Comparison of ENCODE assay signal across 1 cellular context in the genomic region with DNA sequence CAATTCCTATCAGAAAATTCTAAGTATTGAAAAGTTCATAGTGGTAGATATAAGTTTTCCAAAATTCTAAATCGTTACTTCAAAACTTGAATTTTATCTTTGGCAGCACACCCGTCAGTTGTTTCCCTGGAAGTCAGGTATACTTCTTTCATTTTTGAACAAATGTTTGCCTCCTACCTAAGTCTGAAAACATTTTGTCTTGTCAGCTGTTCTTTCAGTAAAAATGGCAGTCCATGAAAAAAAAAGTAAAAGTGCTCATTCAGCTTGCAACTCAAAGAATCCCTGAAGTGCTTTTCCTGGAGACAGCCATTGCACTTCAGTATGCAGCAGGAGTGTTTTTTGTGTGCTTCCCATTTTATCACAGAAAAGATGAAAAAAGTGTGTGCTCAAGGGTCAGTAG.
TF ChIP-seq lines count a peak whose summit lies in the region.

No MANE protein-coding gene starts in this region.

TF ChIP-seq in K562, 482 proteins besides CTCF, POLR2A, EP300 and RAD21 (continued from another document):
- TF ChIP-seq, protein P1, sequence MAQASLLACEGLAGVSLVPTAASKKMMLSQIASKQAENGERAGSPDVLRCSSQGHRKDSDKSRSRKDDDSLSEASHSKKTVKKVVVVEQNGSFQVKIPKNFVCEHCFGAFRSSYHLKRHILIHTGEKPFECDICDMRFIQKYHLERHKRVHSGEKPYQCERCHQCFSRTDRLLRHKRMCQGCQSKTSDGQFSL (CRISPR knock-in tag; IDR thresholded peaks at IDR 0.05), result no peak
- TF ChIP-seq, protein P1 (tag; IDR thresholded peaks at IDR 0.05), result no peak
- TF ChIP-seq ASH1L (IDR thresholded peaks at IDR 0.05; ENCODE audit: borderline replicate concordance, low read depth, partially characterized antibody) (no peak), CREB1 (IDR thresholded peaks at IDR 0.05) (no peak), CREB1 (CRISPR knock-in tag; IDR thresholded peaks at IDR 0.05) (no peak), JUN (IDR thresholded peaks at IDR 0.05; ENCODE audit: borderline replicate concordance, low read depth, low read length) (no peak), JUN (CRISPR knock-in tag; IDR thresholded peaks at IDR 0.05; ENCODE audit: borderline replicate concordance) (no peak), SIRT6 (IDR thresholded peaks at IDR 0.05; ENCODE audit: low read depth, low read length) (no peak), ZC3H11A (IDR thresholded peaks at IDR 0.05; ENCODE audit: low read depth, low read length) (no peak), ZFP91 (CRISPR knock-in tag; IDR thresholded peaks at IDR 0.05) (no peak), HDAC1 (IDR thresholded peaks at IDR 0.05) (no peak), MAFK (IDR thresholded peaks at IDR 0.05; ENCODE audit: low read length) (peak; percentile 24; the same call in 1 of the 2 replicates), C11orf30 (IDR thresholded peaks at IDR 0.05; ENCODE audit: low read depth) (peak; percentile 26; the same call in 1 of the 2 replicates), SNRNP70 (optimal IDR thresholded peaks at IDR 0.05; ENCODE audit: low read depth, low read length) (no peak), POLR2G (IDR thresholded peaks at IDR 0.05; ENCODE audit: low read depth, low read length) (no peak), TBL1XR1 (IDR thresholded peaks at IDR 0.05; ENCODE audit: low read length in 2 of 2) (no peak), SPI1 (IDR thresholded peaks at IDR 0.05; ENCODE audit: borderline replicate concordance, low read depth, low read length) (no peak), ZEB2 (IDR thresholded peaks at IDR 0.05) (no peak), ZNF316 (IDR thresholded peaks at IDR 0.05) (peak; percentile 52; the same call in 1 of the 2 replicates), AFF1 (IDR thresholded peaks at IDR 0.05; ENCODE audit: low read depth in 1 of 2, partially characterized antibody in 2 of 2) (no peak)
- TF ChIP-seq, protein P2, sequence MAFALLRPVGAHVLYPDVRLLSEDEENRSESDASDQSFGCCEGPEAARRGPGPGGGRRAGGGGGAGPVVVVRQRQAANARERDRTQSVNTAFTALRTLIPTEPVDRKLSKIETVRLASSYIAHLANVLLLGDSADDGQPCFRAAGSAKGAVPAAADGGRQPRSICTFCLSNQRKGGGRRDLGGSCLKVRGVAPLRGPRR (CRISPR knock-in tag; IDR thresholded peaks at IDR 0.05), result no peak
- TF ChIP-seq, protein P3, sequence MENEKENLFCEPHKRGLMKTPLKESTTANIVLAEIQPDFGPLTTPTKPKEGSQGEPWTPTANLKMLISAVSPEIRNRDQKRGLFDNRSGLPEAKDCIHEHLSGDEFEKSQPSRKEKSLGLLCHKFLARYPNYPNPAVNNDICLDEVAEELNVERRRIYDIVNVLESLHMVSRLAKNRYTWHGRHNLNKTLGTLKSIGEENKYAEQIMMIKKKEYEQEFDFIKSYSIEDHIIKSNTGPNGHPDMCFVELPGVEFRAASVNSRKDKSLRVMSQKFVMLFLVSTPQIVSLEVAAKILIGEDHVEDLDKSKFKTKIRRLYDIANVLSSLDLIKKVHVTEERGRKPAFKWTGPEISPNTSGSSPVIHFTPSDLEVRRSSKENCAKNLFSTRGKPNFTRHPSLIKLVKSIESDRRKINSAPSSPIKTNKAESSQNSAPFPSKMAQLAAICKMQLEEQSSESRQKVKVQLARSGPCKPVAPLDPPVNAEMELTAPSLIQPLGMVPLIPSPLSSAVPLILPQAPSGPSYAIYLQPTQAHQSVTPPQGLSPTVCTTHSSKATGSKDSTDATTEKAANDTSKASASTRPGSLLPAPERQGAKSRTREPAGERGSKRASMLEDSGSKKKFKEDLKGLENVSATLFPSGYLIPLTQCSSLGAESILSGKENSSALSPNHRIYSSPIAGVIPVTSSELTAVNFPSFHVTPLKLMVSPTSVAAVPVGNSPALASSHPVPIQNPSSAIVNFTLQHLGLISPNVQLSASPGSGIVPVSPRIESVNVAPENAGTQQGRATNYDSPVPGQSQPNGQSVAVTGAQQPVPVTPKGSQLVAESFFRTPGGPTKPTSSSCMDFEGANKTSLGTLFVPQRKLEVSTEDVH (IDR thresholded peaks at IDR 0.05; ENCODE audit: low read depth, partially characterized antibody), result no peak
- TF ChIP-seq, protein P4, sequence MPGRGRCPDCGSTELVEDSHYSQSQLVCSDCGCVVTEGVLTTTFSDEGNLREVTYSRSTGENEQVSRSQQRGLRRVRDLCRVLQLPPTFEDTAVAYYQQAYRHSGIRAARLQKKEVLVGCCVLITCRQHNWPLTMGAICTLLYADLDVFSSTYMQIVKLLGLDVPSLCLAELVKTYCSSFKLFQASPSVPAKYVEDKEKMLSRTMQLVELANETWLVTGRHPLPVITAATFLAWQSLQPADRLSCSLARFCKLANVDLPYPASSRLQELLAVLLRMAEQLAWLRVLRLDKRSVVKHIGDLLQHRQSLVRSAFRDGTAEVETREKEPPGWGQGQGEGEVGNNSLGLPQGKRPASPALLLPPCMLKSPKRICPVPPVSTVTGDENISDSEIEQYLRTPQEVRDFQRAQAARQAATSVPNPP (IDR thresholded peaks at IDR 0.05; ENCODE audit: borderline replicate concordance, insufficient read depth, insufficient read length), result no peak
TF ChIP-seq in K562: peak in this region for 5.
